37 cellular contexts compared by ENCODE assay signal in the genomic region with DNA sequence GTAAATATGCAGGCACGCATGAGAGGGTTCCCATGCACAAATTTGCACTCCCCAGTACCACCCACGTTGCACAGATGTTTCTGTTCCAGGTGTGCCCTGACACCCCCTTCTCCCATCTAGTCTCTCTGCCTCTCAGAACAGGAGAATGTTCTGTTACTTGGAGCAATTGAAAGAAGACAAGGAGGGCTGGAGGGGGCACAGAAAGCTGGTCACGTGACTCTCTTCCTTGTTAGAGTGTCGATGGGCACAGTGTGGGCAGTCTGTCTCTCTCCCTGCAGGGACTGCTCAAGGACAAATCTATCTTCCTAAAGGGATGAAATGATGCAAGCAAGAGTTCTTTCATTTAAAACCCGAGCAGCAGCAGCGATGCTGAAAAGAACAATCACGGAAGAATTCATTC. TPM values are rescaled to one million over a fixed set of nuclear protein-coding genes. Genes with fewer than 3 reads are reported as not detected.
"Had no signal": no experiment of that assay in that cellular context is flagged by ENCODE, and none has a peak within 500 bp of the region (broad histone marks: within the 10 kb centered on the region; RNA-seq: fewer than 3 reads in every experiment).

No MANE protein-coding gene starts in this region.

- H3K4me3 ChIP-seq: ascending aorta, cardiac muscle cell had no signal

- H3K27me3 ChIP-seq: ascending aorta had no signal

- H3K4me3 Mint-ChIP-seq: activated B cell treated with CpG ODN at 0.5 μM for 24 hours; activated CD4-positive, alpha-beta memory T cell treated with anti-CD3 and anti-CD28 coated beads for 36 hours; activated CD4-positive, alpha-beta T cell treated with anti-CD3 and anti-CD28 coated beads, Interleukin-2, amount 10 ng/mL, durations not matched to agents 24 days and 14 days; activated CD8-positive, alpha-beta memory T cell treated with anti-CD3 and anti-CD28 coated beads, Interleukin-2, amount 10 ng/mL, durations not matched to agents 7 days and 5 days; activated CD8-positive, alpha-beta T cell treated with anti-CD3 and anti-CD28 coated beads for 36 hours; activated naive CD4-positive, alpha-beta T cell treated with anti-CD3 and anti-CD28 coated beads, Interleukin-2, amount 10 ng/mL, durations not matched to agents 7 days and 5 days; activated naive CD4-positive, alpha-beta T cell treated with anti-CD3 and anti-CD28 coated beads, Interleukin-2, amount 50 U/mL, for 24 hours; activated naive CD8-positive, alpha-beta T cell; activated naive CD8-positive, alpha-beta T cell treated with anti-CD3 and anti-CD28 coated beads, Interleukin-2, amount 10 ng/mL, durations not matched to agents 7 days and 5 days; activated naive CD8-positive, alpha-beta T cell treated with anti-CD3 and anti-CD28 coated beads, Interleukin-2, amount 50 U/mL, for 24 hours; activated T-cell treated with anti-CD3 and anti-CD28 coated beads, Interleukin-2, amount 50 U/mL, for 24 hours; brain; central memory CD8-positive, alpha-beta T cell; T-helper 1 cell treated with Interleukin-12 subunit alpha and Interleukin-12 subunit beta and Interleukin-4 antibody, amounts not matched to agents 30 μg/mL and 1 μg/mL, for 36 hours; T-helper 2 cell treated with Interferon-gamma antibody and Interleukin-4, amounts not matched to agents 5 μg/mL and 100 μg/mL, for 36 hours had no signal

- H3K4me1 Mint-ChIP-seq: activated CD8-positive, alpha-beta memory T cell treated with anti-CD3 and anti-CD28 coated beads, Interleukin-2, amount 10 ng/mL, durations not matched to agents 7 days and 5 days; activated naive CD4-positive, alpha-beta T cell treated with anti-CD3 and anti-CD28 coated beads, Interleukin-2, amount 10 ng/mL, durations not matched to agents 7 days and 5 days; activated naive CD4-positive, alpha-beta T cell treated with anti-CD3 and anti-CD28 coated beads, Interleukin-2, amount 50 U/mL, for 24 hours; activated naive CD8-positive, alpha-beta T cell treated with anti-CD3 and anti-CD28 coated beads, Interleukin-2, amount 50 U/mL, for 24 hours; central memory CD8-positive, alpha-beta T cell had no signal

- ATAC-seq: activated CD8-positive, alpha-beta memory T cell treated with anti-CD3 and anti-CD28 coated beads, Interleukin-2, amount 10 ng/mL, durations not matched to agents 7 days and 5 days; activated CD8-positive, alpha-beta T cell treated with anti-CD3 and anti-CD28 coated beads for 36 hours; activated naive CD8-positive, alpha-beta T cell treated with anti-CD3 and anti-CD28 coated beads, Interleukin-2, amount 50 U/mL, for 24 hours had no signal

- H3K27ac ChIP-seq: ascending aorta, cardiac muscle cell, VCaP had no signal

- H3K27ac Mint-ChIP-seq: activated B cell treated with CpG ODN at 0.5 μM for 24 hours; activated CD4-positive, alpha-beta memory T cell treated with anti-CD3 and anti-CD28 coated beads for 36 hours; activated CD4-positive, alpha-beta T cell treated with anti-CD3 and anti-CD28 coated beads, Interleukin-2, amount 10 ng/mL, durations not matched to agents 24 days and 14 days; activated CD8-positive, alpha-beta memory T cell treated with anti-CD3 and anti-CD28 coated beads, Interleukin-2, amount 10 ng/mL, durations not matched to agents 7 days and 5 days; activated CD8-positive, alpha-beta T cell treated with anti-CD3 and anti-CD28 coated beads for 36 hours; activated naive CD4-positive, alpha-beta T cell treated with anti-CD3 and anti-CD28 coated beads, Interleukin-2, amount 10 ng/mL, durations not matched to agents 7 days and 5 days; activated naive CD4-positive, alpha-beta T cell treated with anti-CD3 and anti-CD28 coated beads, Interleukin-2, amount 50 U/mL, for 24 hours; activated naive CD8-positive, alpha-beta T cell; activated naive CD8-positive, alpha-beta T cell treated with anti-CD3 and anti-CD28 coated beads, Interleukin-2, amount 10 ng/mL, durations not matched to agents 7 days and 5 days; activated naive CD8-positive, alpha-beta T cell treated with anti-CD3 and anti-CD28 coated beads, Interleukin-2, amount 50 U/mL, for 24 hours; activated T-cell treated with anti-CD3 and anti-CD28 coated beads, Interleukin-2, amount 50 U/mL, for 24 hours; activated T-helper 2 cell treated with anti-CD3 and anti-CD28 coated beads, Interferon-gamma antibody, Interleukin-2, Interleukin-4, amounts not matched to agents 10 μg/mL and 5 μg/mL and 100 μg/mL, durations not matched to agents 14 hours and 24 hours and 36 hours; T-helper 1 cell treated with Interleukin-12 subunit alpha and Interleukin-12 subunit beta and Interleukin-4 antibody, amounts not matched to agents 30 μg/mL and 1 μg/mL, for 36 hours; T-helper 2 cell treated with Interferon-gamma antibody and Interleukin-4, amounts not matched to agents 5 μg/mL and 100 μg/mL, for 36 hours had no signal

- H3K9me3 ChIP-seq: ascending aorta had no signal

- FAIRE-seq: TTC549 had no signal

- H3K36me3 Mint-ChIP-seq: activated CD4-positive, alpha-beta memory T cell treated with anti-CD3 and anti-CD28 coated beads for 36 hours; activated CD8-positive, alpha-beta memory T cell treated with anti-CD3 and anti-CD28 coated beads, Interleukin-2, amount 10 ng/mL, durations not matched to agents 7 days and 5 days; activated naive CD4-positive, alpha-beta T cell treated with anti-CD3 and anti-CD28 coated beads, Interleukin-2, amount 10 ng/mL, durations not matched to agents 7 days and 5 days; activated naive CD4-positive, alpha-beta T cell treated with anti-CD3 and anti-CD28 coated beads, Interleukin-2, amount 50 U/mL, for 24 hours; activated naive CD8-positive, alpha-beta T cell; activated naive CD8-positive, alpha-beta T cell treated with anti-CD3 and anti-CD28 coated beads, Interleukin-2, amount 10 ng/mL, durations not matched to agents 7 days and 5 days; brain had no signal

- H3K36me3 ChIP-seq: ascending aorta, cardiac muscle cell had no signal

- H3K4me1 ChIP-seq: ascending aorta had no signal

- H3K9me3 Mint-ChIP-seq: activated B cell treated with CpG ODN at 0.5 μM for 24 hours; activated CD4-positive, alpha-beta memory T cell treated with anti-CD3 and anti-CD28 coated beads for 36 hours; activated CD4-positive, alpha-beta T cell treated with anti-CD3 and anti-CD28 coated beads, Interleukin-2, amount 10 ng/mL, durations not matched to agents 24 days and 14 days; activated CD8-positive, alpha-beta T cell treated with anti-CD3 and anti-CD28 coated beads for 36 hours; activated naive CD4-positive, alpha-beta T cell treated with anti-CD3 and anti-CD28 coated beads, Interleukin-2, amount 10 ng/mL, durations not matched to agents 7 days and 5 days; activated naive CD4-positive, alpha-beta T cell treated with anti-CD3 and anti-CD28 coated beads, Interleukin-2, amount 50 U/mL, for 24 hours; activated naive CD8-positive, alpha-beta T cell treated with anti-CD3 and anti-CD28 coated beads, Interleukin-2, amount 10 ng/mL, durations not matched to agents 7 days and 5 days; activated naive CD8-positive, alpha-beta T cell treated with anti-CD3 and anti-CD28 coated beads, Interleukin-2, amount 50 U/mL, for 24 hours; activated T-cell treated with anti-CD3 and anti-CD28 coated beads, Interleukin-2, amount 50 U/mL, for 24 hours; activated T-helper 2 cell treated with anti-CD3 and anti-CD28 coated beads, Interferon-gamma antibody, Interleukin-2, Interleukin-4, amounts not matched to agents 10 μg/mL and 5 μg/mL and 100 μg/mL, durations not matched to agents 14 hours and 24 hours and 36 hours; brain; central memory CD8-positive, alpha-beta T cell; T-helper 1 cell treated with Interleukin-12 subunit alpha and Interleukin-12 subunit beta and Interleukin-4 antibody, amounts not matched to agents 30 μg/mL and 1 μg/mL, for 36 hours; T-helper 2 cell treated with Interferon-gamma antibody and Interleukin-4, amounts not matched to agents 5 μg/mL and 100 μg/mL, for 36 hours had no signal

- DNase-seq: activated B cell treated with CpG ODN at 0.5 μM for 24 hours; activated CD4-positive, alpha-beta memory T cell treated with anti-CD3 and anti-CD28 coated beads for 36 hours; activated CD4-positive, alpha-beta T cell treated with anti-CD3 and anti-CD28 coated beads for 4 hours; activated CD4-positive, alpha-beta T cell treated with anti-CD3 and anti-CD28 coated beads, Interleukin-2, amount 10 ng/mL, durations not matched to agents 24 days and 14 days; activated CD4-positive, alpha-beta T cell treated with anti-CD3 and anti-CD28 coated beads, Interleukin-2, amount 50 U/mL, for 1 hour; activated CD4-positive, alpha-beta T cell treated with anti-CD3 and anti-CD28 coated beads, Interleukin-2, amount 50 U/mL, for 4 hours; activated CD4-positive, CD25-positive, alpha-beta regulatory T cell treated with anti-CD3 and anti-CD28 coated beads, Interleukin-2, amount 50 U/mL, for 72 hours; activated CD8-positive, alpha-beta memory T cell treated with anti-CD3 and anti-CD28 coated beads for 24 hours; activated CD8-positive, alpha-beta memory T cell treated with anti-CD3 and anti-CD28 coated beads, Interleukin-2, amount 10 ng/mL, durations not matched to agents 7 days and 5 days; activated CD8-positive, alpha-beta memory T cell treated with anti-CD3 and anti-CD28 coated beads, Interleukin-2, amount 50 U/mL, for 48 hours; activated CD8-positive, alpha-beta T cell treated with anti-CD3 and anti-CD28 coated beads for 36 hours; activated effector memory CD4-positive, alpha-beta T cell treated with Interleukin-2 at 50 U/mL for 16 hours; activated gamma-delta T cell; activated naive CD4-positive, alpha-beta T cell treated with anti-CD3 and anti-CD28 coated beads, Interleukin-2, amount 10 ng/mL, durations not matched to agents 7 days and 5 days; activated naive CD4-positive, alpha-beta T cell treated with Interleukin-2 at 50 U/mL for 16 hours; activated naive CD8-positive, alpha-beta T cell treated with anti-CD3 and anti-CD28 coated beads, Interleukin-2, amount 10 ng/mL, durations not matched to agents 7 days and 5 days; activated naive CD8-positive, alpha-beta T cell treated with anti-CD3 and anti-CD28 coated beads, Interleukin-2, amount 50 U/mL, for 24 hours; activated T-cell treated with anti-CD3 and anti-CD28 coated beads, Interleukin-2, amount 50 U/mL, for 24 hours; activated T-cell treated with anti-CD3 and anti-CD28 coated beads, Interleukin-2, amount 50 U/mL, for 48 hours; caudate nucleus; cerebellar nuclear complex; T-helper 2 cell; T-helper 9 cell had no signal

RNA-seq across cellular contexts. Expression of gene KCNA10, which starts 7.2 kb away (rescaled TPM):
- total RNA-seq: activated B cell treated with CpG ODN at 0.5 μM for 24 hours; activated CD4-positive, alpha-beta memory T cell treated with anti-CD3 and anti-CD28 coated beads for 36 hours; activated CD4-positive, alpha-beta T cell treated with anti-CD3 and anti-CD28 coated beads, Interleukin-2, amount 10 ng/mL, durations not matched to agents 24 days and 14 days; activated CD8-positive, alpha-beta memory T cell treated with anti-CD3 and anti-CD28 coated beads, Interleukin-2, amount 10 ng/mL, durations not matched to agents 7 days and 5 days; activated CD8-positive, alpha-beta T cell treated with anti-CD3 and anti-CD28 coated beads for 36 hours; activated naive CD8-positive, alpha-beta T cell treated with anti-CD3 and anti-CD28 coated beads, Interleukin-2, amount 10 ng/mL, durations not matched to agents 7 days and 5 days; activated T-helper 2 cell treated with anti-CD3 and anti-CD28 coated beads, Interferon-gamma antibody, Interleukin-2, Interleukin-4, amounts not matched to agents 10 μg/mL and 5 μg/mL and 100 μg/mL, durations not matched to agents 14 hours and 24 hours and 36 hours; ascending aorta; bronchial epithelial cell; cardiac muscle cell; chondrocyte had no signal
- polyA plus RNA-seq: adipose tissue, cardiac muscle cell had no signal
